ENCODE assay signal across 7 cellular contexts in the genomic region with DNA sequence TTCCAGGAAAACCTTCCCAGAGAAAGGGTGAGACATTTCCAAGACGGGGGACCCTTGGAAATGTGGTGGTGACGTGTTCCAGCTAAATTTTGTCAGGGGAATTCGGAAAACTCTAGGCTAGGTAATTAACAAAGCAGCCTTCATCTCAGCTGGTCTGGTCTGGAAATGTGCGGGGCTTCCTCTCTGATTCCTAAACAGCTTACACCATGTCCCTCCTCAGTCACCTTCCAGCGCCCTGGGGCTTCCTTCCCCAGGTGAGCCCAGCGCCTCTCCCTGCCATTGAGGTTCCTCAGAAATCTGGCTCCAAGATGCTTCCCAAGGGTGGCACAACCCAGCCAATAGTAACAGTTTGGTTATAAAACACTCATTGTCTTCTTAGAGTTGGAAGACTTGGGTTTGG. TPM values are rescaled to one million over a fixed set of nuclear protein-coding genes. Genes with fewer than 3 reads are reported as not detected.
DNase-seq lines count a peak whose midpoint lies in the region; ATAC-seq and TF ChIP-seq lines count a peak whose summit lies in the region.

No MANE protein-coding gene starts in this region.

- H3K14ac ChIP-seq in H9 (ENCODE audit: insufficient read depth, low read length): peak overlapping the region; percentile 75; the same call in 1 of the 2 replicates

- WGBS in H9 (ENCODE audit: extremely low coverage, insufficient read length, low lambda C conversion rate): no CpG with 5 or more reads among the region's 6 CpGs
- WGBS in gastroesophageal sphincter (ENCODE audit: low coverage in 1 of 2), 2 donors: 5 to 7% methylated on average over 4 to 5 of the region's 6 CpGs
- WGBS in spleen, 5 donors: 0 to 6% (median 3%) methylated on average over 5 to 6 of the region's 6 CpGs

- no peak for TF ChIP-seq EP300 in gastroesophageal sphincter (IDR thresholded peaks at IDR 0.05)

- H3K9me3 ChIP-seq in H9 (ENCODE audit: control insufficient read depth, low read depth, low read length) (no peaks in the 10 kb centered on the region), gastroesophageal sphincter (no peaks in the 10 kb centered on the region), spleen (no peaks in the 10 kb centered on the region)

- no peak overlapping the region for H2BK5ac ChIP-seq in H9 (ENCODE audit: insufficient read length, low read length)

- H3K27me3 ChIP-seq in H9 (ENCODE audit: insufficient read depth, low read length) (no peaks in the 10 kb centered on the region), gastroesophageal sphincter (no peaks in the 10 kb centered on the region), spleen (replicated peaks in 1 of 7) (no peaks in the 10 kb centered on the region)

- H3K27me3 Mint-ChIP-seq in H9 (ENCODE audit: low read depth): peaks cover 7% of the 10 kb centered on the region

- H2BK15ac ChIP-seq in H9 (ENCODE audit: low read depth, low read length): no peak overlapping the region

- no peak overlapping the region; the same call in 1 of the 2 replicates for H3K4ac ChIP-seq in H9 (ENCODE audit: low read depth, low read length)

- H3K9ac ChIP-seq in H9 (ENCODE audit: extremely low read depth, insufficient read length, low read length): peak overlapping the region; percentile 88

- H2AFZ ChIP-seq in H9 (ENCODE audit: low read length): no peak overlapping the region

- TF ChIP-seq POLR2A in gastroesophageal sphincter (IDR thresholded peaks at IDR 0.05): no peak
- TF ChIP-seq POLR2A in spleen (IDR thresholded peaks at IDR 0.05): no peak

- H3K23me2 ChIP-seq in H9 (ENCODE audit: insufficient read length, low read depth, low read length, poor library complexity, severe bottlenecking): peaks cover 13% of the 10 kb centered on the region

- H3K4me2 ChIP-seq in H9 (ENCODE audit: insufficient read depth, insufficient read length, low read length): peak overlapping the region; percentile 95

- H3K4me1 Mint-ChIP-seq in H9: peaks cover 32 to 36% of the 10 kb centered on the region in 2 experiments

- no peak overlapping the region for H3K27ac ChIP-seq in H9 (ENCODE audit: insufficient read length, low read depth, low read length)
- peak overlapping the region; percentile 89 for H3K27ac ChIP-seq in VCaP
- H3K27ac ChIP-seq in gastroesophageal sphincter: peak overlapping the region; percentile 45 to 95 (median 94)
- H3K27ac ChIP-seq in spleen: peak overlapping the region; percentile 78 to 97 (median 94)

- H4K20me1 ChIP-seq in H9 (ENCODE audit: control insufficient read depth, insufficient read depth, insufficient read length): no peaks in the 10 kb centered on the region

- no peak overlapping the region for H2BK20ac ChIP-seq in H9 (ENCODE audit: low read depth, low read length, poor library complexity, severe bottlenecking)

- H3K4me1 ChIP-seq in H9 (ENCODE audit: insufficient read depth, low read length) (no peaks in the 10 kb centered on the region; the same call in 1 of the 2 replicates), gastroesophageal sphincter (peaks cover 0 to 57% (median 17%) of the 10 kb centered on the region in 3 donors), spleen (peaks cover 25 to 91% (median 60%) of the 10 kb centered on the region in 6 donors)

- H3K36me3 Mint-ChIP-seq in H9 (ENCODE audit: insufficient read depth in 1 of 3, low read depth in 3 of 3): peaks cover 3 to 25% (median 18%) of the 10 kb centered on the region in 3 experiments

- H4K5ac ChIP-seq in H9 (ENCODE audit: insufficient read length, low read depth, low read length): no peak overlapping the region

- H2BK12ac ChIP-seq in H9 (ENCODE audit: insufficient read length, low read depth, low read length): no peak overlapping the region

- no peak overlapping the region for H4K91ac ChIP-seq in H9 (ENCODE audit: insufficient read length, low read depth, low read length)

- DNase-seq in H9: no peak
- DNase-seq in spleen: peak; percentile 77
- no peak for DNase-seq in mucosa of gallbladder (ENCODE audit: low spot score)
- no peak for DNase-seq in HUDEP-2 (lab: John Stamatoyannopoulos, UW; ENCODE audit: unreplicated experiment in 76 of 76)
- DNase-seq in epidermal melanocyte (ENCODE audit: insufficient read length, low spot score): no peak

- peak overlapping the region; percentile 48 to 79 for H3K4me3 ChIP-seq in gastroesophageal sphincter
- peak overlapping the region; percentile 67 to 96 (median 74) for H3K4me3 ChIP-seq in spleen

- H3K36me3 ChIP-seq in gastroesophageal sphincter (peaks cover 0 to 31% of the 10 kb centered on the region in 2 donors), spleen (peaks cover 0 to 41% (median 5%) of the 10 kb centered on the region in 6 donors)

- H3K18ac ChIP-seq in H9 (ENCODE audit: insufficient read length, low read depth, low read length): peak overlapping the region; percentile 55

- H2BK120ac ChIP-seq in H9 (ENCODE audit: low read depth, low read length, poor library complexity, severe bottlenecking): no peak overlapping the region

- intact Hi-C loops in spleen (cut with DNase I; ENCODE audit: low total_unique reads): no loop called here

- no peak overlapping the region for H3K23ac ChIP-seq in H9 (ENCODE audit: insufficient read length, low read depth, low read length)

- H3T11ph ChIP-seq in H9 (ENCODE audit: low read length): no peak overlapping the region

- no peak for ATAC-seq in gastroesophageal sphincter

- peak overlapping the region; percentile 86 to 90 for H3K4me3 Mint-ChIP-seq in H9

- peaks cover 11% of the 10 kb centered on the region; the same call in 1 of the 2 replicates for H3K79me2 ChIP-seq in H9 (ENCODE audit: insufficient read depth, low read length)

- H3K9me3 Mint-ChIP-seq in H9: no peaks in the 10 kb centered on the region

- TF ChIP-seq CTCF in H9 (conservative IDR thresholded peaks at IDR 0.05) (no peak), VCaP (conservative IDR thresholded peaks at IDR 0.05) (no peak), gastroesophageal sphincter (IDR thresholded peaks at IDR 0.05) (no peak), spleen (IDR thresholded peaks at IDR 0.05 in 8 of 11, conservative IDR thresholded peaks at IDR 0.05 in 3 of 11) (no peak)

- peaks cover 11% of the 10 kb centered on the region for H3K79me1 ChIP-seq in H9 (ENCODE audit: insufficient read depth, low read depth, low read length, poor library complexity, severe bottlenecking)

- no peak overlapping the region for H4K8ac ChIP-seq in H9 (replicated peaks; ENCODE audit: insufficient read length, low read depth, low read length)

- H3K27ac Mint-ChIP-seq in H9: peak overlapping the region; percentile 91 to 98 (median 97)

- H2AK5ac ChIP-seq in H9 (ENCODE audit: insufficient read length, low read length): no peak overlapping the region

- no peak overlapping the region for H3K56ac ChIP-seq in H9 (ENCODE audit: insufficient read length, low read depth, low read length)

RNA-seq across cellular contexts. Expression of a gene that starts 0.6 kb away (rescaled TPM):
- 37.6 and 43.1 TPM in 2 replicates for total RNA-seq in H9 (2021)
- 10 to 100 TPM; 32.4 to 44.0 (median 38.7) TPM for total RNA-seq in gastroesophageal sphincter
- 10 to 100 TPM; 39.6 to 52.8 (median 49.2) TPM for total RNA-seq in spleen
- polyA plus RNA-seq in spleen: 10 to 100 TPM; 18.8 to 31.9 (median 25.0) TPM
- 38.7 TPM for total RNA-seq in mucosa of gallbladder
